Comparison of ENCODE assay signal across 1 cellular context in the genomic region with DNA sequence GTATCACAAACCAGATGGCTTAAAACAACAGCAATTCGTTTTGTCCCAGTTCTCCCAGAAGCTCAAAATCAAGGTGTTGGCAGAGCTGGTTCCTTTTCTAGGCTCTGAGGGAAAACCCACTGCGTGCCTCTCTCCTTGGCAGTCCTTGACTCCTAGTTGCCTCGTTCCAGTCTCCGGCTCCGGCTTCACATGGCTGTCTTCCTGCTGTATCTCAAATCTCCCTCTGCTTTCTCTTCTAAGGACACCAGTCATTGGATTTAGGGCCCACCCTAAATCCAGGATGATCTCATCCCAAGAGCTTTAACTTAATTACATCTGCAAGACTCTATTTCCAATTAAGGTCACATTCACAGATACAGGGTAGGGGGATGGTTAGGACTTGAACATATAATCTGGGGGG.
TF ChIP-seq lines count a peak whose summit lies in the region.

No MANE protein-coding gene starts in this region.

TF ChIP-seq in H1, 55 proteins besides CTCF, POLR2A, EP300 and RAD21:
- TF ChIP-seq CHD2 (IDR thresholded peaks at IDR 0.05; ENCODE audit: low read length): no peak
- no peak for TF ChIP-seq TCF12 (IDR thresholded peaks at IDR 0.05; ENCODE audit: low read depth, low read length)
- TF ChIP-seq TAF7 (optimal IDR thresholded peaks at IDR 0.05; ENCODE audit: borderline replicate concordance, low read depth, low read length): no peak
- TF ChIP-seq, protein P1, sequence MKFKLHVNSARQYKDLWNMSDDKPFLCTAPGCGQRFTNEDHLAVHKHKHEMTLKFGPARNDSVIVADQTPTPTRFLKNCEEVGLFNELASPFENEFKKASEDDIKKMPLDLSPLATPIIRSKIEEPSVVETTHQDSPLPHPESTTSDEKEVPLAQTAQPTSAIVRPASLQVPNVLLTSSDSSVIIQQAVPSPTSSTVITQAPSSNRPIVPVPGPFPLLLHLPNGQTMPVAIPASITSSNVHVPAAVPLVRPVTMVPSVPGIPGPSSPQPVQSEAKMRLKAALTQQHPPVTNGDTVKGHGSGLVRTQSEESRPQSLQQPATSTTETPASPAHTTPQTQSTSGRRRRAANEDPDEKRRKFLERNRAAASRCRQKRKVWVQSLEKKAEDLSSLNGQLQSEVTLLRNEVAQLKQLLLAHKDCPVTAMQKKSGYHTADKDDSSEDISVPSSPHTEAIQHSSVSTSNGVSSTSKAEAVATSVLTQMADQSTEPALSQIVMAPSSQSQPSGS (IDR thresholded peaks at IDR 0.05; ENCODE audit: low read length): no peak
- no peak for TF ChIP-seq CTBP2 (IDR thresholded peaks at IDR 0.05; ENCODE audit: borderline replicate concordance, insufficient read depth, insufficient read length, low read length)
TF ChIP-seq in H1: peak in this region for 0.
